In genomic region chr4:174522183-174523002, GRCh38 we compare ENCODE assay signal across 1 cellular context.
TF ChIP-seq lines count a peak whose summit lies in the region.

TSS of gene HPGD (minus strand) at chr4:174522488. CDS start at chr4:174522451, 37 bp downstream.

TF ChIP-seq in A549, 52 proteins besides CTCF, POLR2A, EP300 and RAD21 (continued from another document):
- TF ChIP-seq, protein P1, sequence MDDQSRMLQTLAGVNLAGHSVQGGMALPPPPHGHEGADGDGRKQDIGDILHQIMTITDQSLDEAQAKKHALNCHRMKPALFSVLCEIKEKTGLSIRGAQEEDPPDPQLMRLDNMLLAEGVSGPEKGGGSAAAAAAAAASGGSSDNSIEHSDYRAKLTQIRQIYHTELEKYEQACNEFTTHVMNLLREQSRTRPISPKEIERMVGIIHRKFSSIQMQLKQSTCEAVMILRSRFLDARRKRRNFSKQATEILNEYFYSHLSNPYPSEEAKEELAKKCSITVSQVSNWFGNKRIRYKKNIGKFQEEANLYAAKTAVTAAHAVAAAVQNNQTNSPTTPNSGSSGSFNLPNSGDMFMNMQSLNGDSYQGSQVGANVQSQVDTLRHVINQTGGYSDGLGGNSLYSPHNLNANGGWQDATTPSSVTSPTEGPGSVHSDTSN (IDR thresholded peaks at IDR 0.05): 0 out of 2 replicates have a peak, but pooled peaks have one; percentile 17
- TF ChIP-seq RFX5 (IDR thresholded peaks at IDR 0.05) (no peak), KDM1A (IDR thresholded peaks at IDR 0.05; ENCODE audit: low read depth) (no peak), ZNF302 (CRISPR knock-in tag; IDR thresholded peaks at IDR 0.05) (no peak)
